Comparison of ENCODE assay signal across 28 cellular contexts in the genomic region with DNA sequence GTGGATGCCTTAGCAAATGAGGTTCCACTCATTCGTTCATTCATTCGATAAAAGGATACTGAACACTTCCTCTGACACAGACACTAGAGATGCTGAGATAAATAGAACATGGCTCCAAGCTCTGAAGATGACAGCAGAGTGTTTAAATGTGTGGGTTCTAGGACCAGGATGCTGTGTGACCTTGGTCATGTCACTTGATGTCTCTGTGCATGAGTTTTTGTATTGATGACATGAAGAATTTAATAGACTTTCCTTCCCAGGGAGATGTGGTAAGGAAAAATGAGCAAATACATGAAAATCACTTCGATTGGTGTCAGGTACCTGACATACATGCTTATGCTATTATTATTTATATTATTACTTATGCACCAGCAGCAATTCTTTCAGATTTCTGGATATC.
"Had no signal": no experiment of that assay in that cellular context is flagged by ENCODE, and none has a peak within 500 bp of the region (broad histone marks: within the 10 kb centered on the region; RNA-seq: fewer than 3 reads in every experiment).

No MANE protein-coding gene starts in this region.

- H3K4me1 ChIP-seq: gastrocnemius medialis, left lung, lower lobe of right lung had no signal

- H3K4me3 Mint-ChIP-seq: dendritic cell treated with granulocyte-macrophage colony-stimulating factor and Interleukin-4, amounts not matched to agents 40 ng/mL and 50 ng/mL, for 4 days; effector memory CD8-positive, alpha-beta T cell; endodermal cell; mesothelial cell of epicardium; naive thymus-derived CD8-positive, alpha-beta T cell had no signal

- H3K27ac Mint-ChIP-seq: dendritic cell treated with granulocyte-macrophage colony-stimulating factor and Interleukin-4, amounts not matched to agents 40 ng/mL and 50 ng/mL, for 4 days; effector memory CD8-positive, alpha-beta T cell; endodermal cell; mesothelial cell of epicardium had no signal

- H3K27me3 Mint-ChIP-seq: naive B cell; naive thymus-derived CD8-positive, alpha-beta T cell had no signal

- H3K9me3 ChIP-seq: esophagus squamous epithelium, gastrocnemius medialis, heart right ventricle, left lung, lower lobe of right lung, mucosa of descending colon had no signal

- H3K36me3 Mint-ChIP-seq: mesothelial cell of epicardium; naive B cell; naive thymus-derived CD8-positive, alpha-beta T cell had no signal

- FAIRE-seq: endometrium, islet of Langerhans, keratinocyte had no signal

- DNase-seq: cortex of kidney; effector CD8-positive, alpha-beta T cell; effector memory CD8-positive, alpha-beta T cell; endodermal cell; erythroblast; esophagus squamous epithelium; foreskin fibroblast; foreskin melanocyte; gastrocnemius medialis; glutamatergic neuron; head of caudate nucleus; heart right ventricle; hippocampal formation; left cardiac atrium; left lung; left ventricle myocardium superior; lower lobe of right lung; mesenchymal stem cell; mucosa of descending colon; naive B cell; naive thymus-derived CD8-positive, alpha-beta T cell had no signal

- H3K27ac ChIP-seq: epithelial cell of prostate, esophagus squamous epithelium, gastrocnemius medialis, heart right ventricle, left lung, lower lobe of right lung had no signal

- H3K4me3 ChIP-seq: esophagus squamous epithelium, gastrocnemius medialis, heart right ventricle, left lung, lower lobe of right lung, mucosa of descending colon had no signal

- ATAC-seq: effector memory CD8-positive, alpha-beta T cell; esophagus mucosa; gastrocnemius medialis; heart right ventricle; left cardiac atrium; left lung; left ventricle myocardium superior; lower lobe of right lung; mucosa of descending colon; naive thymus-derived CD8-positive, alpha-beta T cell had no signal

- H3K27me3 ChIP-seq: esophagus squamous epithelium, left lung had no signal

- H3K36me3 ChIP-seq: esophagus squamous epithelium, gastrocnemius medialis, heart right ventricle, left lung, lower lobe of right lung had no signal

- H3K9me3 Mint-ChIP-seq: dendritic cell treated with granulocyte-macrophage colony-stimulating factor and Interleukin-4, amounts not matched to agents 40 ng/mL and 50 ng/mL, for 4 days; effector memory CD8-positive, alpha-beta T cell; endodermal cell; mesothelial cell of epicardium; naive B cell; naive thymus-derived CD8-positive, alpha-beta T cell had no signal
